Comparison of ENCODE assay signal across 14 cellular contexts in the genomic region with DNA sequence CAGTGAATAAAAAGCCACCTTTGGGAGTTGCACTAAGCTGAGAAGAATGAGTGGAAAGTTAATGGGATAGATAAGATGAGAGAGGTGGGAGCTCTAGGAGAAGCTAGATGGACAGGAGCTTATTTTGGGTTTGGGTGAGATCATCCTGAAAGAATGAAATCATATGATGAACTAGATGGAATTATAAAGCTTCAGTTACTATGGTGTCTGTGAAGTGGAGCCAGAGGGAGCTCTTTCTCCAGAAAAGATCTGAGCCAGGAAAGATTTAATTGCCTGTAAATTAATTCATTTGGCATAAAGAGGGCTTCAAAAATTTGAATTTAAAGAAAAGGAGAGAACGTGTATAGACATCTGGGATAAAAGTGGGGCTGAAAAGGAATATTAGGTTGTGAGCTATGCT. TPM values are rescaled to one million over a fixed set of nuclear protein-coding genes. Genes with fewer than 3 reads are reported as not detected.
DNase-seq lines count a peak whose midpoint lies in the region; ATAC-seq and TF ChIP-seq lines count a peak whose summit lies in the region.
"Had no signal": no experiment of that assay in that cellular context is flagged by ENCODE, and none has a peak within 500 bp of the region (broad histone marks: within the 10 kb centered on the region; RNA-seq: fewer than 3 reads in every experiment).

No MANE protein-coding gene starts in this region.

- no peaks in the 10 kb centered on the region for H3K9me3 ChIP-seq in testis
- H3K9me3 ChIP-seq: ascending aorta had no signal

- no peak for ATAC-seq in stimulated activated naive CD8-positive, alpha-beta T cell treated with anti-CD3 and anti-CD28 coated beads, Interleukin-15, Interleukin-2, amounts not matched to agents 100 U/mL and 50 U/mL, for 24 hours
- ATAC-seq in activated T-helper 17 cell treated with anti-CD3 and anti-CD28 coated beads, Interleukin-2, amount 50 U/mL, for 72 hours (replicated peaks), result no peak
- ATAC-seq in HG02885 (IDR thresholded peaks at IDR 0.05; ENCODE audit: poor library complexity, unreplicated experiment) (no peak), HG03571 (IDR thresholded peaks at IDR 0.05; ENCODE audit: unreplicated experiment) (no peak)

- no peaks in the 10 kb centered on the region for H3K27me3 Mint-ChIP-seq in stimulated activated naive CD8-positive, alpha-beta T cell treated with anti-CD3 and anti-CD28 coated beads, Interleukin-15, Interleukin-2, amounts not matched to agents 100 ng/mL and 50 ng/mL, for 24 hours
- H3K27me3 Mint-ChIP-seq in activated T-helper 17 cell treated with anti-CD3 and anti-CD28 coated beads, Interleukin-2, amount 50 U/mL, for 72 hours, result no peaks in the 10 kb centered on the region

- no peaks in the 10 kb centered on the region for H3K36me3 Mint-ChIP-seq in stimulated activated naive CD8-positive, alpha-beta T cell treated with anti-CD3 and anti-CD28 coated beads, Interleukin-15, Interleukin-2, amounts not matched to agents 100 ng/mL and 50 ng/mL, for 24 hours (ENCODE audit: low read depth)
- H3K36me3 Mint-ChIP-seq in activated T-helper 17 cell treated with anti-CD3 and anti-CD28 coated beads, Interleukin-2, amount 50 U/mL, for 72 hours (ENCODE audit: low read depth), result no peaks in the 10 kb centered on the region

- TF ChIP-seq CTCF in foreskin fibroblast (IDR thresholded peaks at IDR 0.05; ENCODE audit: low read depth, low read length), result peak; percentile 26
- no peak for TF ChIP-seq CTCF in testis (IDR thresholded peaks at IDR 0.05)

- DNase-seq in stimulated activated naive CD8-positive, alpha-beta T cell treated with anti-CD3 and anti-CD28 coated beads, Interleukin-15, Interleukin-2, amounts not matched to agents 100 U/mL and 50 U/mL, for 24 hours, result no peak
- DNase-seq in foreskin fibroblast, result peak; percentile 12 to 56
- DNase-seq in testis, result no peak
- DNase-seq in DMS153 treated with DMSO at 0.1 percent for 48 hours (lab: John Stamatoyannopoulos, UW; ENCODE audit: unreplicated experiment), result no peak
- DNase-seq: H7; NCI-H2081 treated with DMSO at 0.1 percent for 48 hours; nephron progenitor cell; stimulated activated CD4-positive, alpha-beta T cell treated with anti-CD3 and anti-CD28 coated beads, Interleukin-12 subunit alpha, Interleukin-12 subunit beta, amount 100 ng/mL, for 4 hours had no signal

- H3K4me3 ChIP-seq in foreskin fibroblast (ENCODE audit: low read depth in 1 of 2, low read length in 2 of 2) (no peak overlapping the region), testis (no peak overlapping the region)
- H3K4me3 ChIP-seq: ascending aorta had no signal

- H3K4me1 ChIP-seq in testis, result no peaks in the 10 kb centered on the region
- H3K4me1 ChIP-seq: ascending aorta had no signal

- no peaks in the 10 kb centered on the region for H3K27me3 ChIP-seq in testis
- H3K27me3 ChIP-seq: ascending aorta had no signal

- no peak overlapping the region for H3K4me3 Mint-ChIP-seq in stimulated activated naive CD8-positive, alpha-beta T cell treated with anti-CD3 and anti-CD28 coated beads, Interleukin-15, Interleukin-2, amounts not matched to agents 100 ng/mL and 50 ng/mL, for 24 hours
- no peak overlapping the region for H3K4me3 Mint-ChIP-seq in activated T-helper 17 cell treated with anti-CD3 and anti-CD28 coated beads, Interleukin-2, amount 50 U/mL, for 72 hours
- H3K4me3 Mint-ChIP-seq: nephron progenitor cell had no signal

- peaks cover 18% of the 10 kb centered on the region for H3K4me1 Mint-ChIP-seq in stimulated activated naive CD8-positive, alpha-beta T cell treated with anti-CD3 and anti-CD28 coated beads, Interleukin-15, Interleukin-2, amounts not matched to agents 100 ng/mL and 50 ng/mL, for 24 hours (ENCODE audit: low read depth)
- H3K4me1 Mint-ChIP-seq in activated T-helper 17 cell treated with anti-CD3 and anti-CD28 coated beads, Interleukin-2, amount 50 U/mL, for 72 hours, result peaks cover 6% of the 10 kb centered on the region
- H3K4me1 Mint-ChIP-seq: nephron progenitor cell had no signal

- intact Hi-C loops in testis (cut with DNase I; ENCODE audit: low total_unique reads), result no loop called here

- 37 to 55% methylated on average over 1 of the region's 1 CpG for WGBS in testis, 2 donors

- no peak for TF ChIP-seq POLR2A in testis (IDR thresholded peaks at IDR 0.05)

- H3K27ac ChIP-seq in testis, result no peak overlapping the region
- H3K27ac ChIP-seq: ascending aorta, C4-2B had no signal

- no peaks in the 10 kb centered on the region for H3K36me3 ChIP-seq in testis (ENCODE audit: low read depth, missing control alignments)
- H3K36me3 ChIP-seq: ascending aorta had no signal

- peak overlapping the region; percentile 32 for H3K27ac Mint-ChIP-seq in stimulated activated naive CD8-positive, alpha-beta T cell treated with anti-CD3 and anti-CD28 coated beads, Interleukin-15, Interleukin-2, amounts not matched to agents 100 ng/mL and 50 ng/mL, for 24 hours
- H3K27ac Mint-ChIP-seq in activated T-helper 17 cell treated with anti-CD3 and anti-CD28 coated beads, Interleukin-2, amount 50 U/mL, for 72 hours, result peak overlapping the region; percentile 61
- H3K27ac Mint-ChIP-seq: nephron progenitor cell had no signal

- H3K9me3 Mint-ChIP-seq in stimulated activated naive CD8-positive, alpha-beta T cell treated with anti-CD3 and anti-CD28 coated beads, Interleukin-15, Interleukin-2, amounts not matched to agents 100 ng/mL and 50 ng/mL, for 24 hours, result peaks cover 9% of the 10 kb centered on the region
- no peaks in the 10 kb centered on the region for H3K9me3 Mint-ChIP-seq in activated T-helper 17 cell treated with anti-CD3 and anti-CD28 coated beads, Interleukin-2, amount 50 U/mL, for 72 hours

RNA-seq across cellular contexts. Expression of gene DNAH6, which starts 10.3 kb away (rescaled TPM):
- total RNA-seq in activated T-helper 17 cell treated with anti-CD3 and anti-CD28 coated beads, Interleukin-2, amount 50 U/mL, for 72 hours, result 1 to 10 TPM in 1 of 2 donors, under 1 TPM in 1; 0.69 to 1.6 TPM
- 10 to 100 TPM in 1 of 2 donors, 1 to 10 TPM in 1; 7.1 to 11.8 TPM for total RNA-seq in testis
- 18.4 TPM for polyA plus RNA-seq in testis (ENCODE audit: insufficient read depth, low read depth, low replicate concordance)
- total RNA-seq: ascending aorta had no signal

Comparison
In these comparisons a context has a peak if more than half of its experiments do, and no peak if none do; other contexts are left out.
1. DNase-seq: peak in foreskin fibroblast (2 of 2); none in stimulated activated naive CD8-positive, alpha-beta T cell treated with anti-CD3 and anti-CD28 coated beads, Interleukin-15, Interleukin-2, amounts not matched to agents 100 U/mL and 50 U/mL, for 24 hours (single experiment), testis (single experiment) and DMS153 treated with DMSO at 0.1 percent for 48 hours (single experiment).